Comparison of ENCODE assay signal across 8 cellular contexts in genomic region chr3:111859974-111860859, GRCh38. TPM values are rescaled to one million over a fixed set of nuclear protein-coding genes. Genes with fewer than 3 reads are reported as not detected.
A peak's percentile ranks its signal among the peaks of the same experiment; 100 is the strongest.
DNase-seq lines count a peak whose midpoint lies in the region; ATAC-seq and TF ChIP-seq lines count a peak whose summit lies in the region.

No MANE protein-coding gene starts in this region.

- H3K4me3 ChIP-seq in neuron (ENCODE audit: low read length) = peak overlapping the region; percentile 61
- peak overlapping the region; percentile 91 for H3K4me3 ChIP-seq in thoracic aorta

- H3K27me3 ChIP-seq in neuron (ENCODE audit: insufficient read depth, low read length) = no peaks in the 10 kb centered on the region
- H3K27me3 ChIP-seq in thoracic aorta (replicated peaks; ENCODE audit: insufficient read depth) = no peaks in the 10 kb centered on the region

- ATAC-seq in GM21723 (IDR thresholded peaks at IDR 0.05; ENCODE audit: unreplicated experiment) (peak; percentile 93), thoracic aorta (ENCODE audit: insufficient number of reproducible peaks, low FRiP score, low read depth) (peak; percentile 61)

- peak overlapping the region; percentile 91 to 99 (median 96) for H3K4me3 Mint-ChIP-seq in IgD-negative memory B cell

- CTCF ChIA-PET in RWPE1 (lab: Yijun Ruan, JAX) = interaction anchor here (0.5 to 3.5 kb wide), 7 partner anchors 39 to 144 kb away, joined by 3 to 44 read pairs (median 5); no protein-coding TSS in a partner anchor

- POLR2A ChIA-PET in RWPE1 (lab: Yijun Ruan, JAX; ENCODE audit: low non-redundant PET) = interaction anchor here (0.7 to 0.8 kb wide), 2 partner anchors 102 to 142 kb away, joined by 3 read pairs; no protein-coding TSS in a partner anchor

- TF ChIP-seq CTCF in RWPE1 (conservative IDR thresholded peaks at IDR 0.05; ENCODE audit: low read depth) (peak; percentile 64), thoracic aorta (IDR thresholded peaks at IDR 0.05) (peak; percentile 68)

- DNase-seq in Daoy (ENCODE audit: low read depth) = peak; percentile 91
- DNase-seq in RWPE1 (ENCODE audit: low spot score) = peak; percentile 79
- DNase-seq in activated gamma-delta T cell (lab: John Stamatoyannopoulos, UW) = peak; percentile 5
- DNase-seq in foreskin melanocyte = peak; percentile 79
- DNase-seq in thoracic aorta (ENCODE audit: low spot score) = peak; percentile 31

- peaks cover 11% of the 10 kb centered on the region for H3K4me1 ChIP-seq in neuron (ENCODE audit: insufficient read depth, low read length)
- peaks cover 25 to 42% of the 10 kb centered on the region in 2 donors for H3K4me1 ChIP-seq in thoracic aorta (ENCODE audit: control insufficient read depth in 1 of 2, low read depth in 2 of 2)

- no peaks in the 10 kb centered on the region for H3K9me3 Mint-ChIP-seq in IgD-negative memory B cell

- H3K36me3 ChIP-seq in neuron (ENCODE audit: insufficient read depth, low read length) = no peaks in the 10 kb centered on the region
- H3K36me3 ChIP-seq in thoracic aorta = no peaks in the 10 kb centered on the region

- H2AFZ ChIP-seq in neuron (ENCODE audit: low read depth, low read length) = peak overlapping the region; percentile 68

- no peaks in the 10 kb centered on the region for H3K9me3 ChIP-seq in neuron (ENCODE audit: low read length)
- H3K9me3 ChIP-seq in thoracic aorta = no peaks in the 10 kb centered on the region

- H3K36me3 Mint-ChIP-seq in IgD-negative memory B cell = no peaks in the 10 kb centered on the region

- H3K27ac ChIP-seq in RWPE1 (peak overlapping the region; percentile 99), thoracic aorta (peak overlapping the region; percentile 98)

- H3K4me1 Mint-ChIP-seq in IgD-negative memory B cell = peaks cover 5 to 13% (median 10%) of the 10 kb centered on the region in 3 donors

- peak overlapping the region; percentile 44 to 93 (median 85) for H3K27ac Mint-ChIP-seq in IgD-negative memory B cell

- H3K27me3 Mint-ChIP-seq in IgD-negative memory B cell = peaks cover 28% of the 10 kb centered on the region

RNA-seq across cellular contexts. Expression of gene PHLDB2, which starts 1.2 kb away (rescaled TPM):
- total RNA-seq in Daoy (2014; rRNA removed; shearing (Covaris generic)) = 73.2 and 79.5 TPM in 2 replicates
- polyA plus RNA-seq in IgD-negative memory B cell = 1.4 TPM
- total RNA-seq in thoracic aorta = 100 to 1,000 TPM in 1 of 2 donors, 10 to 100 TPM in 1; 99.0 to 140 TPM

Comparison
In these comparisons a context has a peak if more than half of its experiments do, and no peak if none do; other contexts are left out.
1. Peak in every context shown above with its lines: DNase-seq, ATAC-seq, H3K4me3 ChIP-seq and H3K27ac ChIP-seq.
2. DNase-seq: peak in every context shown above with its lines; median percentile 91 in Daoy; 79 in RWPE1; 79 in foreskin melanocyte; 31 in thoracic aorta; 5 in activated gamma-delta T cell.